In the genomic region with DNA sequence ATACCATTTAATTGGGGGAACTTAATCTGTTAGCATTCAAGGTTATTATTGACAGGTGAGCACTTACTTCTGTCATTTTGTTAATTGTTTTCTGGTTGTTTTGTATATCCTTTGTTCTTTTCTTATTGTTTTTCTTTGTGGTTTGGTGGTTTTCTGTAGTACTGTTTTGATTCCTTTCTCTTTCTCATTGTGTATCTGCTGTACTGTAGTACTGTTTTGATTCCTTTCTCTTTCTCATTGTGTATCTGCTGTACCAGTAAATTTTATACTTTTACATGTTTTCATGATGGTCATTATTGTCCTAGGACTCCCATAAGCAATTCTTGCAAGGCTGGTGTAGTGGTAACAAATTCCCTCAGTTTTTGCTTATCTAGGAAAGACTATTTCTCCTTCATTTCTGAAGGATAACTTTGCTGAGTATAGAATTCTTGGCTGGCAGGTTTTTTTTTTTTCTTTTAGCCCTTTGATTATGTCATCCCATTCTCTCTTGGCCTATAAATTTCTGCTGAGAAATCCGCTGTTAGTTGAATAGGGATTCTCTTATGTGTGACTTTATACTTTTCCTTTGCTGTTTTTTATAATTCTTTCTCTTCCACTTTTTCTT, we compare ENCODE assay signal across 37 cellular contexts. TPM values are rescaled to one million over a fixed set of nuclear protein-coding genes. Genes with fewer than 3 reads are reported as not detected.
"Had no signal": no experiment of that assay in that cellular context is flagged by ENCODE, and none has a peak within 500 bp of the region (broad histone marks: within the 10 kb centered on the region; RNA-seq: fewer than 3 reads in every experiment).

No MANE protein-coding gene starts in this region.

- H3K36me3 ChIP-seq: ascending aorta, cardiac muscle cell had no signal

- H3K4me3 Mint-ChIP-seq: activated B cell treated with CpG ODN at 0.5 μM for 24 hours; activated CD4-positive, alpha-beta memory T cell treated with anti-CD3 and anti-CD28 coated beads for 36 hours; activated CD4-positive, alpha-beta T cell treated with anti-CD3 and anti-CD28 coated beads, Interleukin-2, amount 10 ng/mL, durations not matched to agents 24 days and 14 days; activated CD8-positive, alpha-beta T cell treated with anti-CD3 and anti-CD28 coated beads for 36 hours; activated naive CD4-positive, alpha-beta T cell treated with anti-CD3 and anti-CD28 coated beads, Interleukin-2, amount 10 ng/mL, durations not matched to agents 7 days and 5 days; activated naive CD4-positive, alpha-beta T cell treated with anti-CD3 and anti-CD28 coated beads, Interleukin-2, amount 50 U/mL, for 24 hours; activated naive CD8-positive, alpha-beta T cell; activated naive CD8-positive, alpha-beta T cell treated with anti-CD3 and anti-CD28 coated beads, Interleukin-2, amount 10 ng/mL, durations not matched to agents 7 days and 5 days; activated naive CD8-positive, alpha-beta T cell treated with anti-CD3 and anti-CD28 coated beads, Interleukin-2, amount 50 U/mL, for 24 hours; activated T-cell treated with anti-CD3 and anti-CD28 coated beads, Interleukin-2, amount 50 U/mL, for 24 hours; activated T-helper 1 cell treated with anti-CD3 and anti-CD28 coated beads, Interleukin-12 subunit alpha, Interleukin-12 subunit beta, Interleukin-2, Interleukin-4 antibody, amounts not matched to agents 30 ng/mL and 10 ng/mL and 1 ng/mL, durations not matched to agents 14 hours and 24 hours and 36 hours; brain; central memory CD8-positive, alpha-beta T cell; T-cell; T-helper 17 cell had no signal

- H3K4me1 ChIP-seq: ascending aorta had no signal

- ATAC-seq: activated CD8-positive, alpha-beta T cell treated with anti-CD3 and anti-CD28 coated beads for 36 hours; activated naive CD8-positive, alpha-beta T cell treated with anti-CD3 and anti-CD28 coated beads, Interleukin-2, amount 50 U/mL, for 24 hours; T-cell; T-helper 17 cell had no signal

- H3K36me3 Mint-ChIP-seq: activated naive CD4-positive, alpha-beta T cell treated with anti-CD3 and anti-CD28 coated beads, Interleukin-2, amount 10 ng/mL, durations not matched to agents 7 days and 5 days; activated naive CD8-positive, alpha-beta T cell treated with anti-CD3 and anti-CD28 coated beads, Interleukin-2, amount 10 ng/mL, durations not matched to agents 7 days and 5 days had no signal

- H3K4me3 ChIP-seq: ascending aorta, cardiac muscle cell had no signal

- DNase-seq: activated B cell treated with CpG ODN at 0.5 μM for 24 hours; activated CD4-positive, alpha-beta memory T cell treated with anti-CD3 and anti-CD28 coated beads for 36 hours; activated CD4-positive, alpha-beta T cell treated with anti-CD3 and anti-CD28 coated beads for 4 hours; activated CD4-positive, alpha-beta T cell treated with anti-CD3 and anti-CD28 coated beads, Interleukin-2, amount 10 ng/mL, durations not matched to agents 24 days and 14 days; activated CD4-positive, alpha-beta T cell treated with anti-CD3 and anti-CD28 coated beads, Interleukin-2, amount 50 U/mL, for 1 hour; activated CD4-positive, alpha-beta T cell treated with anti-CD3 and anti-CD28 coated beads, Interleukin-2, amount 50 U/mL, for 4 hours; activated CD4-positive, CD25-positive, alpha-beta regulatory T cell treated with anti-CD3 and anti-CD28 coated beads, Interleukin-2, amount 50 U/mL, for 72 hours; activated CD8-positive, alpha-beta memory T cell treated with anti-CD3 and anti-CD28 coated beads, Interleukin-2, amount 50 U/mL, for 4 hours; activated CD8-positive, alpha-beta T cell treated with anti-CD3 and anti-CD28 coated beads for 36 hours; activated effector memory CD4-positive, alpha-beta T cell treated with Interleukin-2 at 50 U/mL for 16 hours; activated gamma-delta T cell; activated naive CD4-positive, alpha-beta T cell treated with anti-CD3 and anti-CD28 coated beads, Interleukin-2, amount 10 ng/mL, durations not matched to agents 7 days and 5 days; activated naive CD4-positive, alpha-beta T cell treated with Interleukin-2 at 50 U/mL for 16 hours; activated naive CD8-positive, alpha-beta T cell treated with anti-CD3 and anti-CD28 coated beads, Interleukin-2, amount 10 ng/mL, durations not matched to agents 7 days and 5 days; activated naive CD8-positive, alpha-beta T cell treated with anti-CD3 and anti-CD28 coated beads, Interleukin-2, amount 50 U/mL, for 24 hours; activated T-cell treated with anti-CD3 and anti-CD28 coated beads, Interleukin-2, amount 50 U/mL, for 24 hours; activated T-cell treated with anti-CD3 and anti-CD28 coated beads, Interleukin-2, amount 50 U/mL, for 48 hours; amygdala; anterior cingulate cortex; caudate nucleus; cerebellar nuclear complex; T-cell; T-helper 17 cell; T1000 had no signal

- H3K4me1 Mint-ChIP-seq: activated B cell treated with CpG ODN at 0.5 μM for 24 hours; activated CD4-positive, alpha-beta T cell treated with anti-CD3 and anti-CD28 coated beads, Interleukin-2, amount 10 ng/mL, durations not matched to agents 24 days and 14 days; activated naive CD4-positive, alpha-beta T cell treated with anti-CD3 and anti-CD28 coated beads, Interleukin-2, amount 50 U/mL, for 24 hours; activated naive CD8-positive, alpha-beta T cell treated with anti-CD3 and anti-CD28 coated beads, Interleukin-2, amount 10 ng/mL, durations not matched to agents 7 days and 5 days; activated naive CD8-positive, alpha-beta T cell treated with anti-CD3 and anti-CD28 coated beads, Interleukin-2, amount 50 U/mL, for 24 hours; brain; central memory CD8-positive, alpha-beta T cell; T-cell; T-helper 17 cell had no signal

- H3K27me3 ChIP-seq: ascending aorta, cardiac muscle cell had no signal

- FAIRE-seq: bronchial epithelial cell, TTC549 had no signal

- H3K27ac Mint-ChIP-seq: activated B cell treated with CpG ODN at 0.5 μM for 24 hours; activated CD4-positive, alpha-beta memory T cell treated with anti-CD3 and anti-CD28 coated beads for 36 hours; activated CD4-positive, alpha-beta T cell treated with anti-CD3 and anti-CD28 coated beads, Interleukin-2, amount 10 ng/mL, durations not matched to agents 24 days and 14 days; activated CD8-positive, alpha-beta T cell treated with anti-CD3 and anti-CD28 coated beads for 36 hours; activated naive CD4-positive, alpha-beta T cell treated with anti-CD3 and anti-CD28 coated beads, Interleukin-2, amount 10 ng/mL, durations not matched to agents 7 days and 5 days; activated naive CD4-positive, alpha-beta T cell treated with anti-CD3 and anti-CD28 coated beads, Interleukin-2, amount 50 U/mL, for 24 hours; activated naive CD8-positive, alpha-beta T cell; activated naive CD8-positive, alpha-beta T cell treated with anti-CD3 and anti-CD28 coated beads, Interleukin-2, amount 10 ng/mL, durations not matched to agents 7 days and 5 days; activated naive CD8-positive, alpha-beta T cell treated with anti-CD3 and anti-CD28 coated beads, Interleukin-2, amount 50 U/mL, for 24 hours; activated T-cell treated with anti-CD3 and anti-CD28 coated beads, Interleukin-2, amount 50 U/mL, for 24 hours; activated T-helper 1 cell treated with anti-CD3 and anti-CD28 coated beads, Interleukin-12 subunit alpha, Interleukin-12 subunit beta, Interleukin-2, Interleukin-4 antibody, amounts not matched to agents 30 ng/mL and 10 ng/mL and 1 ng/mL, durations not matched to agents 14 hours and 24 hours and 36 hours; activated T-helper 2 cell treated with anti-CD3 and anti-CD28 coated beads, Interferon-gamma antibody, Interleukin-2, Interleukin-4, amounts not matched to agents 10 μg/mL and 5 μg/mL and 100 μg/mL, durations not matched to agents 14 hours and 24 hours and 36 hours; brain; T-cell; T-helper 17 cell had no signal

- H3K27me3 Mint-ChIP-seq: activated CD8-positive, alpha-beta T cell treated with anti-CD3 and anti-CD28 coated beads for 36 hours; activated naive CD4-positive, alpha-beta T cell treated with anti-CD3 and anti-CD28 coated beads, Interleukin-2, amount 10 ng/mL, durations not matched to agents 7 days and 5 days; activated naive CD4-positive, alpha-beta T cell treated with anti-CD3 and anti-CD28 coated beads, Interleukin-2, amount 50 U/mL, for 24 hours; activated naive CD8-positive, alpha-beta T cell; activated naive CD8-positive, alpha-beta T cell treated with anti-CD3 and anti-CD28 coated beads, Interleukin-2, amount 50 U/mL, for 24 hours; activated T-cell treated with anti-CD3 and anti-CD28 coated beads, Interleukin-2, amount 50 U/mL, for 24 hours; brain; central memory CD8-positive, alpha-beta T cell; T-helper 17 cell had no signal

- H3K27ac ChIP-seq: ascending aorta, cardiac muscle cell, VCaP had no signal

RNA-seq across cellular contexts. Expression of a gene that starts 24.1 kb away (rescaled TPM):
- total RNA-seq: activated CD4-positive, alpha-beta T cell treated with anti-CD3 and anti-CD28 coated beads, Interleukin-2, amount 10 ng/mL, durations not matched to agents 24 days and 14 days; activated CD8-positive, alpha-beta memory T cell treated with anti-CD3 and anti-CD28 coated beads for 36 hours; activated CD8-positive, alpha-beta T cell treated with anti-CD3 and anti-CD28 coated beads for 36 hours; activated naive CD8-positive, alpha-beta T cell treated with anti-CD3 and anti-CD28 coated beads, Interleukin-2, amount 10 ng/mL, durations not matched to agents 7 days and 5 days; activated T-helper 1 cell treated with anti-CD3 and anti-CD28 coated beads, Interleukin-12 subunit alpha, Interleukin-12 subunit beta, Interleukin-2, Interleukin-4 antibody, amounts not matched to agents 30 ng/mL and 10 ng/mL and 1 ng/mL, durations not matched to agents 14 hours and 24 hours and 36 hours; ascending aorta; bronchial epithelial cell; T-helper 2 cell treated with Interferon-gamma antibody and Interleukin-4, amounts not matched to agents 100 ng/mL and 5 ng/mL, for 36 hours had no signal
